ENCODE assay signal across 8 cellular contexts in the genomic region with DNA sequence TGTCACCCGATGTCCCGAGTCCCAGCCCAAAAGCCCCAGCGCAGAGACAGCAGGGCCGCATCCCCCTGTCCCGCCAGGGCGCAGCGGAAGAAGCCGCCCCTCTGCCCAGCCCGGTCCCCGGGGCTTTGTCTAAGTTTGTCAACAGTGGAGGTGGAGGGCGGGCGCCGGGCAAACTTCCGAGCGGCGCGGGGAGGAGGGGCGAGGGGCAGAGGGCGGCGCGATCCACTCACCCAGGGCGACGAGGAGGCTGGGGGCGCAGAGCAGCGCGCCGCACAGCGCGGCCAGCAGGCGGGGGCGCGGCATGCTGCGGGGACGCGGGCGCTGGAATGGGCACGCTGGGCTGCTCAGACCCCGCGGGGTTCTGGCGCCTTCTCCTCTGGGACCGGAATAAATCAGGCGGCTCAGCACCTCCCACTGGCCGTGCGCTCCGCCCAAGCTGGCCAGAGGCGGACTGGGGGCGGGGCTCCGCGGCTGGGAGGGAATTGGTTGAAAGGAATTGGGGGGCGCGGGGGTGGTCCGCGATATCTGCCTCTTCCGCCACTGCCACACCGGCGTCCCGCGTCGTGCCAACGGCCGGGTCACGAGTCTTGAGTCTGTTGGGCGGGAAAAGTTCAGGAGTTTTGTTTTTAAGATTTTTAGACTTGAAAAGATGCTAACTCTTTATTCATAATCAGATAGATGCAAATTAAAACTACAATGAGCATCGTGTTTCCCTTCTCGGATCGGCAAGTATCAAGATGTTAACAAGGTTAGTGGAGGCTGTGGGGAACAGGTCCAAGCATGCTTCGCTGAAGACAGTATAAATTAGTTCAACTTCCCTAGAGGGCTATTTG. TPM values are rescaled to one million over a fixed set of nuclear protein-coding genes. Genes with fewer than 3 reads are reported as not detected.
DNase-seq lines count a peak whose midpoint lies in the region; ATAC-seq and TF ChIP-seq lines count a peak whose summit lies in the region.

A gene with protein sequence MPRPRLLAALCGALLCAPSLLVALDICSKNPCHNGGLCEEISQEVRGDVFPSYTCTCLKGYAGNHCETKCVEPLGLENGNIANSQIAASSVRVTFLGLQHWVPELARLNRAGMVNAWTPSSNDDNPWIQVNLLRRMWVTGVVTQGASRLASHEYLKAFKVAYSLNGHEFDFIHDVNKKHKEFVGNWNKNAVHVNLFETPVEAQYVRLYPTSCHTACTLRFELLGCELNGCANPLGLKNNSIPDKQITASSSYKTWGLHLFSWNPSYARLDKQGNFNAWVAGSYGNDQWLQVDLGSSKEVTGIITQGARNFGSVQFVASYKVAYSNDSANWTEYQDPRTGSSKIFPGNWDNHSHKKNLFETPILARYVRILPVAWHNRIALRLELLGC (minus strand): TSS at position 363 of the 833 bp plus-strand sequence. CDS start 60 bp downstream, at position 303.

- ATAC-seq in GM21381 (IDR thresholded peaks at IDR 0.05; ENCODE audit: unreplicated experiment) (peak; percentile 85), left cardiac atrium (peak; percentile 87 to 89)

- peak; percentile 49 to 57 for TF ChIP-seq POLR2A in adrenal gland (IDR thresholded peaks at IDR 0.05)

- H3K27ac ChIP-seq in HUES48 (ENCODE audit: low read depth, low read length): peak within 1 kb of the TSS; percentile 86
- H3K27ac ChIP-seq in adrenal gland: peak within 1 kb of the TSS in 4 of 5 donors; percentile 34 to 87 (median 64)

- H3K36me3 ChIP-seq in HUES48 (ENCODE audit: control insufficient read depth, insufficient read depth, low read length): peaks cover 30% of the 10 kb centered on the region
- H3K36me3 ChIP-seq in adrenal gland (replicated peaks in 1 of 2): no peaks in the 10 kb centered on the region

- no peak for TF ChIP-seq CTCF in adrenal gland (IDR thresholded peaks at IDR 0.05)
- TF ChIP-seq CTCF in progenitor cell of endocrine pancreas (IDR thresholded peaks at IDR 0.05; ENCODE audit: unreplicated experiment): peak; percentile 37

- peak within 1 kb of the TSS; percentile 85 for H3K4me3 Mint-ChIP-seq in T-helper 1 cell treated with Interleukin-12 subunit alpha and Interleukin-12 subunit beta and Interleukin-4 antibody, amounts not matched to agents 30 μg/mL and 1 μg/mL, for 36 hours
- peak within 1 kb of the TSS; percentile 88 for H3K4me3 Mint-ChIP-seq in progenitor cell of endocrine pancreas (ENCODE audit: low read depth)

- H3K36me3 Mint-ChIP-seq in T-helper 1 cell treated with Interleukin-12 subunit alpha and Interleukin-12 subunit beta and Interleukin-4 antibody, amounts not matched to agents 30 μg/mL and 1 μg/mL, for 36 hours (ENCODE audit: low read depth): peaks cover 2% of the 10 kb centered on the region
- peaks cover 14% of the 10 kb centered on the region for H3K36me3 Mint-ChIP-seq in progenitor cell of endocrine pancreas (ENCODE audit: insufficient read depth)

- no peaks in the 10 kb centered on the region for H3K27me3 ChIP-seq in HUES48 (ENCODE audit: control insufficient read depth, insufficient read depth, low read length)
- H3K27me3 ChIP-seq in adrenal gland: no peaks in the 10 kb centered on the region

- peaks cover 10% of the 10 kb centered on the region for H3K4me1 Mint-ChIP-seq in T-helper 1 cell treated with Interleukin-12 subunit alpha and Interleukin-12 subunit beta and Interleukin-4 antibody, amounts not matched to agents 30 μg/mL and 1 μg/mL, for 36 hours (ENCODE audit: low read depth)
- H3K4me1 Mint-ChIP-seq in progenitor cell of endocrine pancreas (ENCODE audit: low read depth): peaks cover 31% of the 10 kb centered on the region

- intact Hi-C loops in adrenal gland (cut with DNase I): no loop called here
- intact Hi-C loops in left cardiac atrium (cut with DNase I): no loop called here

- no peaks in the 10 kb centered on the region for H3K9me3 ChIP-seq in HUES48 (ENCODE audit: control insufficient read depth, insufficient read depth, low read length)
- H3K9me3 ChIP-seq in adrenal gland (replicated peaks in 1 of 3): no peaks in the 10 kb centered on the region

- WGBS in adrenal gland, 4 donors: 1% methylated on average over 29 to 67 of the region's 67 CpGs

- H3K9ac ChIP-seq in HUES48 (ENCODE audit: low read depth, low read length): peak within 1 kb of the TSS; percentile 71

- H3K4me3 ChIP-seq in HUES48 (ENCODE audit: low read depth, low read length) (peak within 1 kb of the TSS; percentile 85), adrenal gland (peak within 1 kb of the TSS in 3 of 4 donors; percentile 50 to 82 (median 57))

- no peaks in the 10 kb centered on the region for H3K9me3 Mint-ChIP-seq in T-helper 1 cell treated with Interleukin-12 subunit alpha and Interleukin-12 subunit beta and Interleukin-4 antibody, amounts not matched to agents 30 μg/mL and 1 μg/mL, for 36 hours
- no peaks in the 10 kb centered on the region for H3K9me3 Mint-ChIP-seq in progenitor cell of endocrine pancreas (ENCODE audit: low read depth)

- peak; percentile 80 for DNase-seq in COLO829 (ENCODE audit: low spot score)
- peak; percentile 30 to 74 (median 57) for DNase-seq in adrenal gland
- peak; percentile 83 for DNase-seq in left cardiac atrium
- DNase-seq in progenitor cell of endocrine pancreas (ENCODE audit: low spot score, unreplicated experiment): peak; percentile 82
- DNase-seq in ureter (ENCODE audit: low spot score): peak; percentile 77

- peaks cover 23% of the 10 kb centered on the region for H3K4me1 ChIP-seq in HUES48 (ENCODE audit: control insufficient read depth, insufficient read depth, low read length)
- peaks cover 0 to 7% of the 10 kb centered on the region in 2 donors for H3K4me1 ChIP-seq in adrenal gland (replicated peaks in 1 of 2)

- peaks cover 5% of the 10 kb centered on the region for H3K27me3 Mint-ChIP-seq in T-helper 1 cell treated with Interleukin-12 subunit alpha and Interleukin-12 subunit beta and Interleukin-4 antibody, amounts not matched to agents 30 μg/mL and 1 μg/mL, for 36 hours (ENCODE audit: low read depth)
- H3K27me3 Mint-ChIP-seq in progenitor cell of endocrine pancreas: no peaks in the 10 kb centered on the region

- peak within 1 kb of the TSS; percentile 90 for H3K27ac Mint-ChIP-seq in T-helper 1 cell treated with Interleukin-12 subunit alpha and Interleukin-12 subunit beta and Interleukin-4 antibody, amounts not matched to agents 30 μg/mL and 1 μg/mL, for 36 hours
- H3K27ac Mint-ChIP-seq in progenitor cell of endocrine pancreas: peak within 1 kb of the TSS; percentile 94

RNA-seq across cellular contexts. Expression of the gene that starts here (rescaled TPM):
- total RNA-seq in adrenal gland (100 to 1,000 TPM in 7 of 8 donors, 10 to 100 TPM in 1; 96.7 to 308 (median 158) TPM), left cardiac atrium (100 to 1,000 TPM; 250 to 412 TPM), progenitor cell of endocrine pancreas (297 and 309 TPM in 2 replicates), ureter (165 TPM)
- 100 to 1,000 TPM in 2 of 3 donors, 10 to 100 TPM in 1; 61.6 to 183 (median 119) TPM for polyA plus RNA-seq in adrenal gland

Comparison
In these comparisons a context has a peak if more than half of its experiments do, and no peak if none do; other contexts are left out.
1. Peak in every context shown above with its lines: DNase-seq, ATAC-seq, H3K4me3 ChIP-seq and H3K27ac ChIP-seq.